ENCODE assay signal across 8 cellular contexts in genomic region chr22:38974826-38975175, GRCh38. TPM values are rescaled to one million over a fixed set of nuclear protein-coding genes. Genes with fewer than 3 reads are reported as not detected.
"Had no signal": no experiment of that assay in that cellular context is flagged by ENCODE, and none has a peak within 500 bp of the region (broad histone marks: within the 10 kb centered on the region; RNA-seq: fewer than 3 reads in every experiment).

No MANE protein-coding gene starts in this region.

- H3K9ac ChIP-seq: GM23248 had no signal

- FAIRE-seq: H54, HTR-8/SVneo had no signal

- DNase-seq: GM23248, GOT3, H9, HCEC 1CT had no signal

- H2AFZ ChIP-seq: GM23248 had no signal

- H3K4me3 ChIP-seq: GM23248 had no signal

- H3K27ac ChIP-seq: GM23248 had no signal

RNA-seq across cellular contexts. Expression of gene APOBEC3A, which starts 17.4 kb away (rescaled TPM):
- total RNA-seq: GM23248, H9, HT-29 had no signal
- polyA plus RNA-seq: GM23248, IgD-negative memory B cell had no signal

RNA-seq across cellular contexts. Expression of gene APOBEC3D, which starts 46.1 kb away (rescaled TPM):
- total RNA-seq: HT-29 had no signal
